Comparison of ENCODE assay signal across 12 cellular contexts in the genomic region with DNA sequence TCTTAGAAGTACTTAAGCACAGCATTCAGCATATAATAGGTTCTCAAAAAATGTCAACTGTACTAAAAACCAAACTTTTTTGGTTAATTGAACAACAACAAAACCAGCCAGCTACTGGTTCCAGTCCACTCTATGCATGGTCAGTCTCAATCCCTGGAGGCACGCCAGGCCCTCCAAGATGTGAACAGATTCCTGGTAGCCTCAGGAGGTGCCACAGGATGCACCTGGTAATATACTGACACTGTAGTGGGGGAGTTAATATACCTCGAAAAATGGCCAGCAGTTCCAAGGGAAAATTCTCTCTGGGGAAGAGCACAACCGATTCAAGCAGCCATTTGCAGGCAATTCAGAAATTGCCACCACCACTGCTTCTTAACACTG. TPM values are rescaled to one million over a fixed set of nuclear protein-coding genes. Genes with fewer than 3 reads are reported as not detected.
DNase-seq lines count a peak whose midpoint lies in the region; ATAC-seq and TF ChIP-seq lines count a peak whose summit lies in the region.
"Had no signal": no experiment of that assay in that cellular context is flagged by ENCODE, and none has a peak within 500 bp of the region (broad histone marks: within the 10 kb centered on the region; RNA-seq: fewer than 3 reads in every experiment).

No MANE protein-coding gene starts in this region.

- peak overlapping the region; percentile 87 for H3K27ac Mint-ChIP-seq in activated naive CD8-positive, alpha-beta T cell
- H3K27ac Mint-ChIP-seq in memory B cell, result peak overlapping the region; percentile 45

- H3K36me3 ChIP-seq in heart right ventricle (peaks cover 0 to 41% (median 0%) of the 10 kb centered on the region in 9 donors), right atrium auricular region (no peaks in the 10 kb centered on the region), uterus (no peaks in the 10 kb centered on the region)

- H3K4me3 Mint-ChIP-seq in activated naive CD8-positive, alpha-beta T cell, result peak overlapping the region; percentile 88
- H3K4me3 Mint-ChIP-seq in memory B cell, result no peak overlapping the region

- TF ChIP-seq CTCF in heart right ventricle (IDR thresholded peaks at IDR 0.05) (no peak), right atrium auricular region (IDR thresholded peaks at IDR 0.05) (no peak), uterus (IDR thresholded peaks at IDR 0.05) (no peak)

- H3K4me1 Mint-ChIP-seq in activated naive CD8-positive, alpha-beta T cell (ENCODE audit: low read depth), result peaks cover 74% of the 10 kb centered on the region
- H3K4me1 Mint-ChIP-seq in memory B cell, result peaks cover 25% of the 10 kb centered on the region

- 59 to 71% methylated on average over 3 of the region's 3 CpGs for WGBS in heart right ventricle, 2 donors

- ATAC-seq in heart right ventricle, result peak in 2 of 8 donors; percentile 7 to 40
- ATAC-seq in memory B cell (ENCODE audit: low read depth), result no peak
- ATAC-seq in GM21737 (IDR thresholded peaks at IDR 0.05; ENCODE audit: unreplicated experiment), result no peak
- ATAC-seq: K562 had no signal

- H3K27me3 Mint-ChIP-seq in activated naive CD8-positive, alpha-beta T cell, result no peaks in the 10 kb centered on the region
- no peaks in the 10 kb centered on the region for H3K27me3 Mint-ChIP-seq in memory B cell

- intact Hi-C loops in heart right ventricle (cut with DNase I) (loop anchor here in 4 of 10 donors (5.0 to 10.0 kb wide), 3 partner anchors 70 to 75 kb away; no protein-coding TSS in a partner anchor), uterus (cut with DNase I; ENCODE audit: low total_unique reads) (no loop called here)

- H3K27ac ChIP-seq in heart right ventricle, result peak overlapping the region in 7 of 10 donors; percentile 11 to 91 (median 85)
- H3K27ac ChIP-seq in right atrium auricular region, result peak overlapping the region in 1 of 2 donors; percentile 47
- H3K27ac ChIP-seq in uterus, result peak overlapping the region; percentile 7 to 86

- DNase-seq in heart right ventricle (peak in 1 of 2 donors; percentile 44), right atrium auricular region (ENCODE audit: low spot score) (no peak), memory B cell (ENCODE audit: low spot score in 2 of 2) (no peak), uterus (peak in 1 of 2 donors; percentile 57), NCI-H1436 treated with DMSO at 0.1 percent for 48 hours (lab: John Stamatoyannopoulos, UW) (no peak), GDM1 (lab: John Stamatoyannopoulos, UW) (no peak)
- DNase-seq: cortex of kidney, NCI-H446 treated with DMSO at 0.1 percent for 48 hours, SK-N-SH had no signal

- H3K4me3 ChIP-seq in heart right ventricle (peak overlapping the region in 3 of 10 donors; percentile 8 to 26 (median 17)), right atrium auricular region (no peak overlapping the region), uterus (no peak overlapping the region)
- H3K4me3 ChIP-seq: K562 had no signal

- H3K9me3 Mint-ChIP-seq in activated naive CD8-positive, alpha-beta T cell (ENCODE audit: low read depth), result no peaks in the 10 kb centered on the region
- peaks cover 3% of the 10 kb centered on the region for H3K9me3 Mint-ChIP-seq in memory B cell

- H3K27me3 ChIP-seq in heart right ventricle (no peaks in the 10 kb centered on the region), right atrium auricular region (no peaks in the 10 kb centered on the region), uterus (no peaks in the 10 kb centered on the region)

- no peaks in the 10 kb centered on the region for H3K9me3 ChIP-seq in heart right ventricle
- H3K9me3 ChIP-seq in right atrium auricular region, result no peaks in the 10 kb centered on the region
- no peaks in the 10 kb centered on the region for H3K9me3 ChIP-seq in uterus
- H3K9me3 ChIP-seq: SK-N-SH had no signal

- H3K36me3 Mint-ChIP-seq in activated naive CD8-positive, alpha-beta T cell, result peaks cover 7% of the 10 kb centered on the region
- peaks cover 8% of the 10 kb centered on the region for H3K36me3 Mint-ChIP-seq in memory B cell

- H3K4me1 ChIP-seq in heart right ventricle (peaks cover 3 to 74% (median 50%) of the 10 kb centered on the region in 9 donors), right atrium auricular region (peaks cover 0 to 52% of the 10 kb centered on the region in 2 donors), uterus (no peaks in the 10 kb centered on the region)

- no peak for TF ChIP-seq POLR2A in uterus (IDR thresholded peaks at IDR 0.05)

RNA-seq across cellular contexts. Expression of a gene that starts 3.6 kb away (rescaled TPM):
- total RNA-seq in heart right ventricle (10 to 100 TPM; 17.7 to 33.0 (median 18.7) TPM), right atrium auricular region (10 to 100 TPM; 13.2 to 37.4 TPM), uterus (100 to 1,000 TPM in 1 of 4 donors, 10 to 100 TPM in 3; 25.9 to 107 (median 52.9) TPM)
- polyA plus RNA-seq in heart right ventricle, result 1 to 10 TPM; 4.6 to 7.2 TPM
